In genomic region chr1:9646037-9646436, GRCh38 we compare ENCODE assay signal across 18 cellular contexts. TPM values are rescaled to one million over a fixed set of nuclear protein-coding genes. Genes with fewer than 3 reads are reported as not detected.
DNase-seq lines count a peak whose midpoint lies in the region; ATAC-seq and TF ChIP-seq lines count a peak whose summit lies in the region.
"Had no signal": no experiment of that assay in that cellular context is flagged by ENCODE, and none has a peak within 500 bp of the region (broad histone marks: within the 10 kb centered on the region; RNA-seq: fewer than 3 reads in every experiment).

No MANE protein-coding gene starts in this region.

- no peak for ATAC-seq in natural killer cell treated with Interleukin-12 subunit alpha and Interleukin-12 subunit beta and Interleukin-15 and Interleukin-18, amount 100 ng/mL, for 72 hours
- ATAC-seq in natural killer cell (no peak), DND-41 (ENCODE audit: insufficient read depth, low read depth) (no peak), aorta (ENCODE audit: low FRiP score) (no peak)
- ATAC-seq in stimulated activated effector memory CD8-positive, alpha-beta T cell treated with anti-CD3 and anti-CD28 coated beads, Interleukin-12 subunit alpha, Interleukin-12 subunit beta, amount 100 ng/mL, for 72 hours, result no peak

- WGBS in aorta, 2 donors, result 93 to 94% methylated on average over 13 of the region's 13 CpGs

- H3K4me1 ChIP-seq in DND-41 (ENCODE audit: insufficient read depth, low read length) (peaks cover 9% of the 10 kb centered on the region), aorta (ENCODE audit: control insufficient read depth in 1 of 2, insufficient read depth in 2 of 2, low read length in 2 of 2) (no peaks in the 10 kb centered on the region)

- peak overlapping the region; percentile 15 to 52 for H3K27ac Mint-ChIP-seq in natural killer cell treated with Interleukin-12 subunit alpha and Interleukin-12 subunit beta and Interleukin-15 and Interleukin-18, amount 100 ng/mL, for 72 hours
- peak overlapping the region in 1 of 2 donors; percentile 53 for H3K27ac Mint-ChIP-seq in natural killer cell
- peak overlapping the region; percentile 55 for H3K27ac Mint-ChIP-seq in activated naive CD8-positive, alpha-beta T cell treated with anti-CD3 and anti-CD28 coated beads for 36 hours
- H3K27ac Mint-ChIP-seq in stimulated activated effector memory CD8-positive, alpha-beta T cell treated with anti-CD3 and anti-CD28 coated beads, Interleukin-12 subunit alpha, Interleukin-12 subunit beta, amount 100 ng/mL, for 72 hours, result peak overlapping the region; percentile 37

- H3K27ac ChIP-seq in DND-41 (ENCODE audit: low read length), result peak overlapping the region; percentile 11; the same call in 1 of the 2 replicates
- H3K27ac ChIP-seq in aorta (ENCODE audit: low read depth in 1 of 2, low read length in 2 of 2), result no peak overlapping the region
- H3K27ac ChIP-seq: GM23248 had no signal

- H3K36me3 ChIP-seq in DND-41 (ENCODE audit: insufficient read depth, low read length), result peaks cover 15% of the 10 kb centered on the region
- H3K36me3 ChIP-seq in aorta (ENCODE audit: control insufficient read depth in 1 of 2, insufficient read depth in 2 of 2, low read length in 1 of 2), result no peaks in the 10 kb centered on the region

- intact Hi-C loops in natural killer cell (cut with micrococcal nuclease) (no loop called here), aorta (cut with DNase I) (no loop called here)

- H3K4me2 ChIP-seq in DND-41 (ENCODE audit: insufficient read depth, low read length), result no peak overlapping the region

- no peaks in the 10 kb centered on the region for H3K36me3 Mint-ChIP-seq in natural killer cell treated with Interleukin-12 subunit alpha and Interleukin-12 subunit beta and Interleukin-15 and Interleukin-18, amount 100 ng/mL, for 72 hours
- H3K36me3 Mint-ChIP-seq in natural killer cell, result no peaks in the 10 kb centered on the region
- H3K36me3 Mint-ChIP-seq in activated naive CD8-positive, alpha-beta T cell treated with anti-CD3 and anti-CD28 coated beads for 36 hours, result peaks cover 22% of the 10 kb centered on the region
- peaks cover 14% of the 10 kb centered on the region for H3K36me3 Mint-ChIP-seq in stimulated activated effector memory CD8-positive, alpha-beta T cell treated with anti-CD3 and anti-CD28 coated beads, Interleukin-12 subunit alpha, Interleukin-12 subunit beta, amount 100 ng/mL, for 72 hours

- no peaks in the 10 kb centered on the region for H3K9me3 ChIP-seq in DND-41 (ENCODE audit: insufficient read depth, low read length, severe bottlenecking)
- H3K9me3 ChIP-seq in aorta (ENCODE audit: control insufficient read depth, low read length), result no peaks in the 10 kb centered on the region

- no peaks in the 10 kb centered on the region for H3K27me3 Mint-ChIP-seq in natural killer cell treated with Interleukin-12 subunit alpha and Interleukin-12 subunit beta and Interleukin-15 and Interleukin-18, amount 100 ng/mL, for 72 hours
- no peaks in the 10 kb centered on the region for H3K27me3 Mint-ChIP-seq in natural killer cell (ENCODE audit: low read depth in 2 of 2)
- no peaks in the 10 kb centered on the region for H3K27me3 Mint-ChIP-seq in activated naive CD8-positive, alpha-beta T cell treated with anti-CD3 and anti-CD28 coated beads for 36 hours

- H3K9me3 Mint-ChIP-seq in natural killer cell treated with Interleukin-12 subunit alpha and Interleukin-12 subunit beta and Interleukin-15 and Interleukin-18, amount 100 ng/mL, for 72 hours, result no peaks in the 10 kb centered on the region
- H3K9me3 Mint-ChIP-seq in natural killer cell, result no peaks in the 10 kb centered on the region
- no peaks in the 10 kb centered on the region for H3K9me3 Mint-ChIP-seq in activated naive CD8-positive, alpha-beta T cell treated with anti-CD3 and anti-CD28 coated beads for 36 hours
- no peaks in the 10 kb centered on the region for H3K9me3 Mint-ChIP-seq in stimulated activated effector memory CD8-positive, alpha-beta T cell treated with anti-CD3 and anti-CD28 coated beads, Interleukin-12 subunit alpha, Interleukin-12 subunit beta, amount 100 ng/mL, for 72 hours

- DNase-seq in natural killer cell treated with Interleukin-12 subunit alpha and Interleukin-12 subunit beta and Interleukin-15 and Interleukin-18, amount 100 ng/mL, for 72 hours (ENCODE audit: low spot score), result no peak
- no peak for DNase-seq in natural killer cell
- DNase-seq in DND-41, result no peak
- no peak for DNase-seq in activated naive CD8-positive, alpha-beta T cell treated with anti-CD3 and anti-CD28 coated beads for 36 hours
- no peak for DNase-seq in stimulated activated effector memory CD8-positive, alpha-beta T cell treated with anti-CD3 and anti-CD28 coated beads, Interleukin-12 subunit alpha, Interleukin-12 subunit beta, amount 100 ng/mL, for 72 hours (ENCODE audit: low spot score in 2 of 2)
- DNase-seq in NCI-H774 (lab: John Stamatoyannopoulos, UW), result no peak
- no peak for DNase-seq in aorta
- DNase-seq: C1 segment of cervical spinal cord; DMS79 treated with DMSO at 0.1 percent for 48 hours; GDM1; GM23248; KBM-7; NCI-H1436 treated with DMSO at 0.1 percent for 48 hours; NCI-H2081 treated with DMSO at 0.1 percent for 48 hours; NCI-H2227 treated with DMSO at 0.1 percent for 48 hours; NCI-H524 treated with DMSO at 0.1 percent for 48 hours; NK-92 treated with Interleukin-12 subunit alpha and Interleukin-12 subunit beta, amount 100 ng/mL, for 24 hours; OCI-M1 had no signal

- peaks cover 17% of the 10 kb centered on the region for H3K79me2 ChIP-seq in DND-41 (ENCODE audit: insufficient read depth, low read length)

- no peak overlapping the region for H3K4me3 Mint-ChIP-seq in natural killer cell treated with Interleukin-12 subunit alpha and Interleukin-12 subunit beta and Interleukin-15 and Interleukin-18, amount 100 ng/mL, for 72 hours
- no peak overlapping the region for H3K4me3 Mint-ChIP-seq in natural killer cell
- no peak overlapping the region for H3K4me3 Mint-ChIP-seq in activated naive CD8-positive, alpha-beta T cell treated with anti-CD3 and anti-CD28 coated beads for 36 hours
- no peak overlapping the region for H3K4me3 Mint-ChIP-seq in stimulated activated effector memory CD8-positive, alpha-beta T cell treated with anti-CD3 and anti-CD28 coated beads, Interleukin-12 subunit alpha, Interleukin-12 subunit beta, amount 100 ng/mL, for 72 hours

- no peak for TF ChIP-seq CTCF in natural killer cell (IDR thresholded peaks at IDR 0.05)
- no peak for TF ChIP-seq CTCF in DND-41 (IDR thresholded peaks at IDR 0.05; ENCODE audit: borderline replicate concordance, extremely low read depth, low read length, poor library complexity, severe bottlenecking)

- no peak overlapping the region for H3K9ac ChIP-seq in DND-41 (ENCODE audit: low read depth, low read length)
- H3K9ac ChIP-seq: GM23248 had no signal

- H3K27me3 ChIP-seq in DND-41 (ENCODE audit: insufficient read depth, low read length, poor library complexity) (no peaks in the 10 kb centered on the region), aorta (ENCODE audit: control insufficient read depth in 1 of 2, insufficient read depth in 2 of 2, low read length in 1 of 2) (no peaks in the 10 kb centered on the region)

- H3K4me3 ChIP-seq in DND-41 (ENCODE audit: low read depth in 1 of 2, low read length in 2 of 2) (no peak overlapping the region), aorta (ENCODE audit: low read length in 2 of 2) (no peak overlapping the region)
- H3K4me3 ChIP-seq: GM23248 had no signal

- no peak overlapping the region for H2AFZ ChIP-seq in DND-41 (ENCODE audit: low read depth, low read length)
- H2AFZ ChIP-seq: GM23248 had no signal

- H4K20me1 ChIP-seq in DND-41 (ENCODE audit: insufficient read depth, low read length), result peaks cover 7% of the 10 kb centered on the region; the same call in 1 of the 2 replicates

- H3K4me1 Mint-ChIP-seq in natural killer cell treated with Interleukin-12 subunit alpha and Interleukin-12 subunit beta and Interleukin-15 and Interleukin-18, amount 100 ng/mL, for 72 hours (ENCODE audit: low read depth in 2 of 2), result peaks cover 36 to 38% of the 10 kb centered on the region in 2 donors
- peaks cover 25 to 34% of the 10 kb centered on the region in 2 donors for H3K4me1 Mint-ChIP-seq in natural killer cell
- H3K4me1 Mint-ChIP-seq in activated naive CD8-positive, alpha-beta T cell treated with anti-CD3 and anti-CD28 coated beads for 36 hours, result peaks cover 56% of the 10 kb centered on the region
- peaks cover 46% of the 10 kb centered on the region for H3K4me1 Mint-ChIP-seq in stimulated activated effector memory CD8-positive, alpha-beta T cell treated with anti-CD3 and anti-CD28 coated beads, Interleukin-12 subunit alpha, Interleukin-12 subunit beta, amount 100 ng/mL, for 72 hours

RNA-seq across cellular contexts. Expression of gene PIK3CD, which starts 5.5 kb away (rescaled TPM):
- total RNA-seq in natural killer cell treated with Interleukin-12 subunit alpha and Interleukin-12 subunit beta and Interleukin-15 and Interleukin-18, amount 100 ng/mL, for 72 hours, result 100 to 1,000 TPM; 273 to 444 TPM
- total RNA-seq in natural killer cell (100 to 1,000 TPM; 171 to 240 (median 198) TPM), aorta (10 to 100 TPM; 13.3 to 21.0 TPM)
- total RNA-seq in activated naive CD8-positive, alpha-beta T cell treated with anti-CD3 and anti-CD28 coated beads for 36 hours, result 100 to 1,000 TPM; 131 to 134 TPM
- polyA plus RNA-seq in aorta, result 10 to 100 TPM in 1 of 2 donors, 1 to 10 TPM in 1; 5.2 to 10.1 TPM

RNA-seq across cellular contexts. Expression of gene TMEM201, which starts 57.3 kb away (rescaled TPM):
- 10 to 100 TPM; 16.5 to 51.0 TPM for total RNA-seq in natural killer cell treated with Interleukin-12 subunit alpha and Interleukin-12 subunit beta and Interleukin-15 and Interleukin-18, amount 100 ng/mL, for 72 hours
- total RNA-seq in natural killer cell (10 to 100 TPM in 1 of 3 donors, 1 to 10 TPM in 2; 7.3 to 10.2 (median 8.8) TPM), aorta (1 to 10 TPM; 5.1 to 9.4 TPM)
- 10 to 100 TPM; 31.6 to 32.2 TPM for total RNA-seq in activated naive CD8-positive, alpha-beta T cell treated with anti-CD3 and anti-CD28 coated beads for 36 hours
- 1 to 10 TPM; 1.1 to 3.5 TPM for polyA plus RNA-seq in aorta

Comparison
In these comparisons a context has a peak if more than half of its experiments do, and no peak if none do; other contexts are left out.
1. RNA of gene PIK3CD, which starts 5.5 kb away (total RNA-seq): 273 to 444 TPM in natural killer cell treated with Interleukin-12 subunit alpha and Interleukin-12 subunit beta and Interleukin-15 and Interleukin-18, amount 100 ng/mL, for 72 hours, 171 to 240 TPM in natural killer cell and 131 to 134 TPM in activated naive CD8-positive, alpha-beta T cell treated with anti-CD3 and anti-CD28 coated beads for 36 hours; 13.3 to 21.0 TPM in aorta; every median in the first group is over 4 times any median in the second.